Comparison of ENCODE assay signal across 14 cellular contexts in genomic region chr18:12253027-12253426, GRCh38. TPM values are rescaled to one million over a fixed set of nuclear protein-coding genes. Genes with fewer than 3 reads are reported as not detected.
"Had no signal": no experiment of that assay in that cellular context is flagged by ENCODE, and none has a peak within 500 bp of the region (broad histone marks: within the 10 kb centered on the region; RNA-seq: fewer than 3 reads in every experiment).

No MANE protein-coding gene starts in this region.

- H3K9me3 Mint-ChIP-seq: activated CD4-positive, alpha-beta memory T cell treated with anti-CD3 and anti-CD28 coated beads, Interleukin-2, amount 10 ng/mL, durations not matched to agents 7 days and 5 days; activated naive CD8-positive, alpha-beta T cell treated with anti-CD3 and anti-CD28 coated beads, Interleukin-2, amount 10 ng/mL, durations not matched to agents 7 days and 5 days; activated T-cell treated with anti-CD3 and anti-CD28 coated beads, Interleukin-2, amount 50 U/mL, for 72 hours had no signal

- ATAC-seq: activated CD4-positive, alpha-beta T cell treated with anti-CD3 and anti-CD28 coated beads for 36 hours; activated T-cell treated with anti-CD3 and anti-CD28 coated beads, Interleukin-2, amount 50 U/mL, for 72 hours had no signal

- H3K4me1 ChIP-seq: prostate gland had no signal

- DNase-seq: activated CD4-positive, alpha-beta memory T cell treated with anti-CD3 and anti-CD28 coated beads, Interleukin-2, amount 10 ng/mL, durations not matched to agents 7 days and 5 days; activated CD4-positive, alpha-beta T cell treated with anti-CD3 and anti-CD28 coated beads for 36 hours; activated naive CD8-positive, alpha-beta T cell treated with anti-CD3 and anti-CD28 coated beads, Interleukin-2, amount 10 ng/mL, durations not matched to agents 7 days and 5 days; activated T-cell treated with anti-CD3 and anti-CD28 coated beads, Interleukin-2, amount 50 U/mL, for 72 hours; aorta; esophagus squamous epithelium; kidney; midbrain; occipital lobe; stimulated activated CD4-positive, alpha-beta T cell treated with anti-CD3 and anti-CD28 coated beads, Interleukin-2, amount 100 ng/mL, for 24 hours; stimulated activated naive CD4-positive, alpha-beta T cell; trophoblast cell had no signal

- H3K4me3 Mint-ChIP-seq: activated CD4-positive, alpha-beta memory T cell treated with anti-CD3 and anti-CD28 coated beads, Interleukin-2, amount 10 ng/mL, durations not matched to agents 7 days and 5 days; activated CD4-positive, alpha-beta T cell treated with anti-CD3 and anti-CD28 coated beads for 36 hours; activated naive CD8-positive, alpha-beta T cell treated with anti-CD3 and anti-CD28 coated beads, Interleukin-2, amount 10 ng/mL, durations not matched to agents 7 days and 5 days; activated T-cell treated with anti-CD3 and anti-CD28 coated beads, Interleukin-2, amount 50 U/mL, for 72 hours had no signal

- H3K36me3 Mint-ChIP-seq: activated naive CD8-positive, alpha-beta T cell treated with anti-CD3 and anti-CD28 coated beads, Interleukin-2, amount 10 ng/mL, durations not matched to agents 7 days and 5 days had no signal

- H3K36me3 ChIP-seq: esophagus squamous epithelium, prostate gland had no signal

- H3K9me3 ChIP-seq: esophagus squamous epithelium, prostate gland had no signal

- H3K4me1 Mint-ChIP-seq: activated CD4-positive, alpha-beta memory T cell treated with anti-CD3 and anti-CD28 coated beads, Interleukin-2, amount 10 ng/mL, durations not matched to agents 7 days and 5 days; activated CD4-positive, alpha-beta T cell treated with anti-CD3 and anti-CD28 coated beads for 36 hours; activated naive CD8-positive, alpha-beta T cell treated with anti-CD3 and anti-CD28 coated beads, Interleukin-2, amount 10 ng/mL, durations not matched to agents 7 days and 5 days had no signal

- FAIRE-seq: colon, kidney had no signal

- H3K27ac ChIP-seq: esophagus squamous epithelium, prostate gland had no signal

- H3K27ac Mint-ChIP-seq: activated CD4-positive, alpha-beta memory T cell treated with anti-CD3 and anti-CD28 coated beads, Interleukin-2, amount 10 ng/mL, durations not matched to agents 7 days and 5 days; activated CD4-positive, alpha-beta T cell treated with anti-CD3 and anti-CD28 coated beads for 36 hours; activated naive CD8-positive, alpha-beta T cell treated with anti-CD3 and anti-CD28 coated beads, Interleukin-2, amount 10 ng/mL, durations not matched to agents 7 days and 5 days; activated T-cell treated with anti-CD3 and anti-CD28 coated beads, Interleukin-2, amount 50 U/mL, for 72 hours had no signal

RNA-seq across cellular contexts. Expression of gene CIDEA, which starts 1.1 kb away (rescaled TPM):
- total RNA-seq: activated CD4-positive, alpha-beta memory T cell treated with anti-CD3 and anti-CD28 coated beads, Interleukin-2, amount 10 ng/mL, durations not matched to agents 7 days and 5 days; activated CD4-positive, alpha-beta T cell treated with anti-CD3 and anti-CD28 coated beads for 36 hours; activated naive CD8-positive, alpha-beta T cell treated with anti-CD3 and anti-CD28 coated beads, Interleukin-2, amount 10 ng/mL, durations not matched to agents 7 days and 5 days; activated T-cell treated with anti-CD3 and anti-CD28 coated beads, Interleukin-2, amount 50 U/mL, for 72 hours; kidney; prostate gland had no signal
- polyA plus RNA-seq: aorta had no signal
